25 cellular contexts compared by ENCODE assay signal in the genomic region with DNA sequence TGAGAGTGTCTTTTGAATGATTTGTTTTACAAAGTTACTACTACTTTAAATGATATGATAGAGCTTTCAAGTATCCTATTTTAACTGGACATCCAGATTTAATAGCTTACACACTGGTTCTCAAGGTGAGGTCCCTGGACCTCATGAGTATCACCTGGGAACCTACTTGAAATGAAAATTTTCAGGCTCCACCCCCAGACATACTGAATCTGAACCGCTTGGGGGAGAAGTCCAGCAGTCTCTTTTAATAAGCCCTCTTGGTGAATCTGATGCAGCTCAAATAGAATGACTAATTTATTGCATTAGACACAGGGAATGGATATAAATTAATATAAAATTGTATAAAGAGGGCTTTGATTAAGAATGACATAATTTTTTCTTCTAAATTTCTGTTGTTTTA. TPM values are rescaled to one million over a fixed set of nuclear protein-coding genes. Genes with fewer than 3 reads are reported as not detected.
"Had no signal": no experiment of that assay in that cellular context is flagged by ENCODE, and none has a peak within 500 bp of the region (broad histone marks: within the 10 kb centered on the region; RNA-seq: fewer than 3 reads in every experiment).

No MANE protein-coding gene starts in this region.

- H3K27me3 ChIP-seq: gastrocnemius medialis, heart right ventricle, left lung, neural progenitor cell, ovary, stomach, transverse colon had no signal

- H3K27ac Mint-ChIP-seq: endodermal cell; natural killer cell treated with Interleukin-12 subunit alpha and Interleukin-12 subunit beta and Interleukin-15 and Interleukin-18, amount 100 ng/mL, for 72 hours; neural progenitor cell had no signal

- H2AFZ ChIP-seq: neural progenitor cell had no signal

- H3K4me1 ChIP-seq: gastrocnemius medialis, heart right ventricle, left lung, neural progenitor cell, stomach, transverse colon had no signal

- H3K36me3 ChIP-seq: gastrocnemius medialis, heart right ventricle, left lung, neural progenitor cell, ovary, stomach, thoracic aorta, transverse colon had no signal

- H3K4me3 ChIP-seq: coronary artery, gastrocnemius medialis, heart right ventricle, left lung, lung, neural progenitor cell, ovary, stomach, thoracic aorta, transverse colon had no signal

- ATAC-seq: esophagus mucosa; gastrocnemius medialis; heart right ventricle; left lung; natural killer cell treated with Interleukin-12 subunit alpha and Interleukin-12 subunit beta and Interleukin-15 and Interleukin-18, amount 100 ng/mL, for 72 hours; right cardiac atrium had no signal

- H3K9me3 ChIP-seq: gastrocnemius medialis, heart right ventricle, left lung, ovary, stomach, thoracic aorta, transverse colon had no signal

- H3K4me3 Mint-ChIP-seq: endodermal cell; natural killer cell treated with Interleukin-12 subunit alpha and Interleukin-12 subunit beta and Interleukin-15 and Interleukin-18, amount 100 ng/mL, for 72 hours; neural progenitor cell had no signal

- H3K9ac ChIP-seq: neural progenitor cell had no signal

- H3K4me1 Mint-ChIP-seq: endodermal cell, neural progenitor cell had no signal

- H3K9me3 Mint-ChIP-seq: endodermal cell, neural progenitor cell had no signal

- DNase-seq: effector CD4-positive, alpha-beta T cell; endodermal cell; gastrocnemius medialis; heart right ventricle; hypothalamus; kidney glomerular epithelial cell; left lung; mesenchymal stem cell; midbrain; nucleus accumbens; ovary; right cardiac atrium; small intestine; stimulated activated CD4-positive, alpha-beta T cell treated with anti-CD3 and anti-CD28 coated beads, Interleukin-12 subunit alpha, Interleukin-12 subunit beta, amount 100 ng/mL, for 4 hours; stimulated activated naive CD4-positive, alpha-beta T cell; stomach; substantia nigra; transverse colon had no signal

- H3K4me2 ChIP-seq: neural progenitor cell had no signal

- H3K27ac ChIP-seq: coronary artery, gastrocnemius medialis, heart right ventricle, left lung, neural progenitor cell, ovary, stomach, thoracic aorta, transverse colon had no signal

- H3K36me3 Mint-ChIP-seq: neural progenitor cell had no signal

- H3K27me3 Mint-ChIP-seq: natural killer cell treated with Interleukin-12 subunit alpha and Interleukin-12 subunit beta and Interleukin-15 and Interleukin-18, amount 100 ng/mL, for 72 hours had no signal

RNA-seq across cellular contexts. Expression of a gene that starts 29.4 kb away (rescaled TPM):
- total RNA-seq: dermis microvascular lymphatic vessel endothelial cell; gastrocnemius medialis; heart right ventricle; natural killer cell treated with Interleukin-12 subunit alpha and Interleukin-12 subunit beta and Interleukin-15 and Interleukin-18, amount 100 ng/mL, for 72 hours had no signal
